9 cellular contexts compared by ENCODE assay signal in genomic region chr19:2602391-2603181, GRCh38.
DNase-seq lines count a peak whose midpoint lies in the region; ATAC-seq, FAIRE-seq and TF ChIP-seq lines count a peak whose summit lies in the region.
"Had no signal": no experiment of that assay in that cellular context is flagged by ENCODE, and none has a peak within 500 bp of the region (broad histone marks: within the 10 kb centered on the region; RNA-seq: fewer than 3 reads in every experiment).

No MANE protein-coding gene starts in this region.

- H3K4me3 ChIP-seq in HFF-Myc (replicated peaks; ENCODE audit: low read depth, low read length) (peak overlapping the region; percentile 23), mammary epithelial cell (replicated peaks in 1 of 3; ENCODE audit: insufficient read depth in 1 of 3, low read depth in 2 of 3, low read length in 3 of 3) (peak overlapping the region in 2 of 3 experiments; percentile 4 to 15), small intestine (ENCODE audit: low read depth in 1 of 2, low read length in 2 of 2) (no peak overlapping the region)

- H3K9me3 ChIP-seq in mammary epithelial cell (replicated peaks; ENCODE audit: insufficient read depth, low read length) (peaks cover 2% of the 10 kb centered on the region), small intestine (ENCODE audit: control insufficient read depth, low read depth) (no peaks in the 10 kb centered on the region)

- H3K79me2 ChIP-seq in mammary epithelial cell (ENCODE audit: insufficient read depth, low read length): no peaks in the 10 kb centered on the region

- peak overlapping the region; percentile 56 for H3K4me2 ChIP-seq in mammary epithelial cell (ENCODE audit: insufficient read depth, low read depth, low read length)

- dilution Hi-C loops in mammary epithelial cell (cut with HindIII; ENCODE audit: low sequenced_read_pairs): no loop called here

- ATAC-seq in GM21786 (IDR thresholded peaks at IDR 0.05; ENCODE audit: unreplicated experiment) (no peak), GM21515 (IDR thresholded peaks at IDR 0.05; ENCODE audit: unreplicated experiment) (no peak), GM21825 (IDR thresholded peaks at IDR 0.05; ENCODE audit: unreplicated experiment) (no peak)

- BruUV-seq in mammary epithelial cell (replicated peaks; lab: Mats Ljungman, UMichigan): no TSS peak

- intact Hi-C loops in mammary epithelial cell (cut with micrococcal nuclease): no loop called here

- no peak overlapping the region for H3K9ac ChIP-seq in mammary epithelial cell (ENCODE audit: insufficient read depth, low read length)

- no peaks in the 10 kb centered on the region for H4K20me1 ChIP-seq in mammary epithelial cell (ENCODE audit: insufficient read depth, low read length)

- H3K4me1 ChIP-seq in mammary epithelial cell (ENCODE audit: insufficient read depth, low read length) (peaks cover 17% of the 10 kb centered on the region), small intestine (ENCODE audit: control insufficient read depth in 2 of 2, insufficient read depth in 1 of 2, low read depth in 1 of 2, low read length in 1 of 2) (no peaks in the 10 kb centered on the region)

- FAIRE-seq in small intestine (lab: Jason Lieb, UNC): no peak

- H3K36me3 ChIP-seq in mammary epithelial cell (ENCODE audit: insufficient read depth, low read length) (no peaks in the 10 kb centered on the region), small intestine (ENCODE audit: control insufficient read depth in 2 of 2, insufficient read depth in 2 of 2, low read length in 2 of 2) (no peaks in the 10 kb centered on the region)

- CTCF ChIA-PET in mammary epithelial cell (lab: Charles Lee; ENCODE audit: low non-redundant PET): no interaction called here

- in situ Hi-C loops in mammary epithelial cell (cut with MboI; ENCODE audit: low sequenced_read_pairs in 2 of 2): no loop called here

- TF ChIP-seq CTCF in HFF-Myc (IDR thresholded peaks at IDR 0.05; ENCODE audit: low read depth, low read length, missing control alignments) (no peak), mammary epithelial cell (conservative IDR thresholded peaks at IDR 0.05 in 1 of 2, IDR thresholded peaks at IDR 0.05 in 1 of 2; ENCODE audit: extremely low read depth in 1 of 2, insufficient read depth in 1 of 2, low read depth in 1 of 2, low read length in 2 of 2) (peak in 1 of 2 donors; percentile 15)

- H3K27ac ChIP-seq in mammary epithelial cell (ENCODE audit: insufficient read depth, low read depth, low read length) (no peak overlapping the region), small intestine (ENCODE audit: low read depth in 1 of 2, low read length in 1 of 2) (peak overlapping the region in 1 of 2 donors; percentile 81)
- H3K27ac ChIP-seq: HL-60 had no signal

- H3K27me3 ChIP-seq in mammary epithelial cell (ENCODE audit: insufficient read depth, low read length) (no peaks in the 10 kb centered on the region), small intestine (ENCODE audit: control insufficient read depth in 2 of 2, insufficient read depth in 2 of 2, low read length in 2 of 2) (no peaks in the 10 kb centered on the region)

- WGBS in mammary epithelial cell (ENCODE audit: low coverage, missing lambda C conversion rate): 24% methylated on average over 12 of the region's 23 CpGs
- 23 to 38% (median 38%) methylated on average over 22 to 23 of the region's 23 CpGs for WGBS in small intestine, 3 donors

- peak overlapping the region; percentile 70 for H2AFZ ChIP-seq in mammary epithelial cell (ENCODE audit: low read depth, low read length)

- peak; percentile 93 for DNase-seq in HFF-Myc (ENCODE audit: extremely low read depth, low read depth)
- DNase-seq in mammary epithelial cell: peak; percentile 46
- DNase-seq in iris pigment epithelial cell (ENCODE audit: low read depth): peak; percentile 89
- peak; percentile 43 for DNase-seq in small intestine
- no peak for DNase-seq in GDM1 (lab: John Stamatoyannopoulos, UW)

Comparison
In these comparisons a context has a peak if more than half of its experiments do, and no peak if none do; other contexts are left out.
1. H3K4me3 ChIP-seq: peak in HFF-Myc (single experiment) and mammary epithelial cell (2 of 3); none in small intestine (0 of 2).